In the genomic region with DNA sequence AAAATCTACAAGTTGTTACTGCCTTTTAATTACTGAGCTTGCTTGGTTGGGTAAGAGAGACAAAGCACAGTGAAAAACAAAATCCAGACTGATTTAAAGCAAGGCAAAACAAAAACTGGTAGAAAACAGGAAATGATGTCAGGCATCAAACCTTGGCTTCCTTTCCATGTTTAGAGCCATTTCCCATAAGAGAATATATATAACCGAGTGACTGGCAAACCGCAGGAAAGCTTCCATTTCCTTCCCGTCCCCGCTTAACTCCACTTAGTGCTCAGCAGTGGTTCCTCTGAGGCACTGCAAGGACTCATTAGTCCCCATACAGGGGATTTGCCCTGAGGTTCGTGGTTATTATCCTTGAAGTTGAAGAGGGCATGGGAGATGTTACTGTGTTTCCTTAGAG, we compare ENCODE assay signal across 16 cellular contexts.
DNase-seq lines count a peak whose midpoint lies in the region; ATAC-seq, FAIRE-seq and TF ChIP-seq lines count a peak whose summit lies in the region.
"Had no signal": no experiment of that assay in that cellular context is flagged by ENCODE, and none has a peak within 500 bp of the region (broad histone marks: within the 10 kb centered on the region; RNA-seq: fewer than 3 reads in every experiment).

No MANE protein-coding gene starts in this region.

- H3K27ac Mint-ChIP-seq in CD8-positive, alpha-beta memory T cell, result peak overlapping the region in 1 of 8 donors; percentile 55
- no peak overlapping the region for H3K27ac Mint-ChIP-seq in activated B cell treated with CpG ODN at 0.5 μM for 24 hours

- peaks cover 0 to 12% (median 0%) of the 10 kb centered on the region in 3 donors for H3K36me3 Mint-ChIP-seq in CD8-positive, alpha-beta memory T cell
- H3K36me3 Mint-ChIP-seq in activated B cell treated with CpG ODN at 0.5 μM for 24 hours (ENCODE audit: low read depth), result no peaks in the 10 kb centered on the region

- peaks cover 41 to 94% (median 75%) of the 10 kb centered on the region in 10 experiments for H3K4me1 ChIP-seq in BLaER1 treated with 17β-estradiol and CSF1 and Interleukin-3, amounts not matched to agents 10 nM and 100 nM
- peaks cover 11% of the 10 kb centered on the region for H3K4me1 ChIP-seq in CD8-positive, alpha-beta memory T cell (ENCODE audit: insufficient read depth, low read length)
- H3K4me1 ChIP-seq in lung (ENCODE audit: control insufficient read depth in 2 of 2, insufficient read depth in 2 of 2, low read length in 2 of 2) (no peaks in the 10 kb centered on the region), OCI-LY7 (ENCODE audit: insufficient read depth, low read length, poor library complexity, severe bottlenecking) (no peaks in the 10 kb centered on the region)
- H3K4me1 ChIP-seq: suprapubic skin had no signal

- no peak for DNase-seq in CD8-positive, alpha-beta memory T cell
- DNase-seq in activated B cell treated with CpG ODN at 0.5 μM for 24 hours (no peak), lung (ENCODE audit: low spot score) (no peak), OCI-LY7 (ENCODE audit: low spot score) (no peak), HTR-8/SVneo (ENCODE audit: insufficient read length, low spot score) (no peak)
- DNase-seq: activated CD4-positive, alpha-beta T cell treated with anti-CD3 and anti-CD28 coated beads, Interleukin-2, amount 50 U/mL, for 48 hours; DMS 273 treated with DMSO at 0.1 percent for 48 hours; GOT3; immature natural killer cell; NCI-H1417 treated with DMSO at 0.1 percent for 48 hours; NCI-H526 had no signal

- H3K4me1 Mint-ChIP-seq in CD8-positive, alpha-beta memory T cell, result peaks cover 7 to 15% (median 13%) of the 10 kb centered on the region in 3 donors
- peaks cover 7% of the 10 kb centered on the region for H3K4me1 Mint-ChIP-seq in activated B cell treated with CpG ODN at 0.5 μM for 24 hours

- CTCF ChIA-PET in CD8-positive, alpha-beta memory T cell (lab: Charles Lee), result no interaction called here
- CTCF ChIA-PET in activated B cell treated with CpG ODN at 0.5 μM for 24 hours (lab: Charles Lee) (no interaction called here), OCI-LY7 (lab: Charles Lee; ENCODE audit: unreplicated experiment) (no interaction called here)

- no peak for FAIRE-seq in HTR-8/SVneo (lab: Jason Lieb, UNC)
- FAIRE-seq: colon had no signal

- H3K9me3 Mint-ChIP-seq in CD8-positive, alpha-beta memory T cell, result peaks cover 0 to 10% (median 0%) of the 10 kb centered on the region in 5 donors
- peaks cover 11% of the 10 kb centered on the region for H3K9me3 Mint-ChIP-seq in activated B cell treated with CpG ODN at 0.5 μM for 24 hours

- H3K36me3 ChIP-seq in BLaER1 treated with 17β-estradiol and CSF1 and Interleukin-3, amounts not matched to agents 10 nM and 100 nM, result peaks cover 0 to 22% (median 0%) of the 10 kb centered on the region in 11 experiments; a peak in 3 of 22 replicates
- no peaks in the 10 kb centered on the region for H3K36me3 ChIP-seq in CD8-positive, alpha-beta memory T cell (ENCODE audit: insufficient read depth, low read length)
- no peaks in the 10 kb centered on the region for H3K36me3 ChIP-seq in lung (ENCODE audit: control insufficient read depth in 2 of 2, insufficient read depth in 2 of 2, low read length in 2 of 2)
- H3K36me3 ChIP-seq in OCI-LY7 (ENCODE audit: insufficient read depth, low read length), result no peaks in the 10 kb centered on the region
- H3K36me3 ChIP-seq: suprapubic skin had no signal

- ATAC-seq in activated B cell treated with CpG ODN at 0.5 μM for 24 hours (ENCODE audit: low read depth) (no peak), lung (ENCODE audit: insufficient read depth, low FRiP score) (no peak), GM21576 (IDR thresholded peaks at IDR 0.05; ENCODE audit: unreplicated experiment) (no peak), HG03457 (IDR thresholded peaks at IDR 0.05; ENCODE audit: unreplicated experiment) (no peak)

- no peaks in the 10 kb centered on the region for H4K20me1 ChIP-seq in BLaER1 treated with 17β-estradiol and CSF1 and Interleukin-3, amounts not matched to agents 10 nM and 100 nM
- H4K20me1 ChIP-seq in OCI-LY7 (ENCODE audit: insufficient read depth, low read length), result no peaks in the 10 kb centered on the region

- H3K79me2 ChIP-seq in OCI-LY7 (ENCODE audit: insufficient read depth, low read depth, low read length), result no peaks in the 10 kb centered on the region

- H3K9me3 ChIP-seq in BLaER1 treated with 17β-estradiol and CSF1 and Interleukin-3, amounts not matched to agents 10 nM and 100 nM (replicated peaks in 1 of 11), result peaks cover 40 to 78% (median 60%) of the 10 kb centered on the region in 11 experiments
- H3K9me3 ChIP-seq in CD8-positive, alpha-beta memory T cell (ENCODE audit: low read length), result peaks cover 5% of the 10 kb centered on the region
- H3K9me3 ChIP-seq in lung (ENCODE audit: control insufficient read depth in 2 of 2, insufficient read depth in 1 of 2, low read length in 1 of 2), result no peaks in the 10 kb centered on the region
- H3K9me3 ChIP-seq in OCI-LY7 (ENCODE audit: low read length), result no peaks in the 10 kb centered on the region
- H3K9me3 ChIP-seq: suprapubic skin had no signal

- H3K9ac ChIP-seq in BLaER1 treated with 17β-estradiol and CSF1 and Interleukin-3, amounts not matched to agents 10 nM and 100 nM, result peak overlapping the region; percentile 2 to 68 (median 57); a peak in 16 of 22 replicates

- no peak overlapping the region for H2AFZ ChIP-seq in OCI-LY7 (ENCODE audit: low read length)

- H3K27me3 ChIP-seq in BLaER1 treated with 17β-estradiol and CSF1 and Interleukin-3, amounts not matched to agents 10 nM and 100 nM, result no peaks in the 10 kb centered on the region
- H3K27me3 ChIP-seq in CD8-positive, alpha-beta memory T cell (ENCODE audit: insufficient read depth, low read length, poor library complexity, severe bottlenecking), result no peaks in the 10 kb centered on the region
- H3K27me3 ChIP-seq in lung (ENCODE audit: control insufficient read depth, insufficient read depth), result no peaks in the 10 kb centered on the region
- H3K27me3 ChIP-seq: suprapubic skin had no signal

- H3K27me3 Mint-ChIP-seq in CD8-positive, alpha-beta memory T cell, result peaks cover 4 to 5% of the 10 kb centered on the region in 2 donors
- no peaks in the 10 kb centered on the region for H3K27me3 Mint-ChIP-seq in activated B cell treated with CpG ODN at 0.5 μM for 24 hours

- H3K9me2 ChIP-seq in OCI-LY7 (ENCODE audit: insufficient read depth, low read length), result no peaks in the 10 kb centered on the region

- intact Hi-C loops in activated B cell treated with CpG ODN at 0.5 μM for 24 hours (cut with micrococcal nuclease), result no loop called here
- intact Hi-C loops in OCI-LY7 (cut with micrococcal nuclease; ENCODE audit: unreplicated experiment), result no loop called here

- H3K4me3 Mint-ChIP-seq in CD8-positive, alpha-beta memory T cell, result peak overlapping the region in 1 of 7 donors; percentile 15
- H3K4me3 Mint-ChIP-seq in activated B cell treated with CpG ODN at 0.5 μM for 24 hours, result peak overlapping the region; percentile 8
- H3K4me3 Mint-ChIP-seq: immature natural killer cell had no signal

- no TSS peak for BruUV-seq in OCI-LY7 (replicated peaks; lab: Mats Ljungman, UMichigan)

- H3K4me2 ChIP-seq in BLaER1 treated with 17β-estradiol and CSF1 and Interleukin-3, amounts not matched to agents 10 nM and 100 nM, result peak overlapping the region; percentile 65 to 89 (median 84)
- H3K4me2 ChIP-seq in OCI-LY7 (ENCODE audit: low read length), result no peak overlapping the region

- POLR2A ChIA-PET in CD8-positive, alpha-beta memory T cell (lab: Charles Lee), result no interaction called here
- POLR2A ChIA-PET in activated B cell treated with CpG ODN at 0.5 μM for 24 hours (lab: Charles Lee) (no interaction called here), OCI-LY7 (lab: Charles Lee) (interaction anchor here (1.4 kb wide), 1 partner anchor 9 kb away, joined by 3 read pairs; no protein-coding TSS in a partner anchor)

- TF ChIP-seq CTCF in activated B cell treated with CpG ODN at 0.5 μM for 24 hours (IDR thresholded peaks at IDR 0.05) (no peak), lung (IDR thresholded peaks at IDR 0.05; ENCODE audit: control extremely low read depth, extremely low read depth) (no peak), OCI-LY7 (conservative IDR thresholded peaks at IDR 0.05; ENCODE audit: low read length) (no peak)

- peak overlapping the region in 8 of 10 experiments; percentile 12 to 46 (median 33); a peak in 13 of 20 replicates for H3K4me3 ChIP-seq in BLaER1 treated with 17β-estradiol and CSF1 and Interleukin-3, amounts not matched to agents 10 nM and 100 nM
- peak overlapping the region; percentile 13 for H3K4me3 ChIP-seq in CD8-positive, alpha-beta memory T cell (ENCODE audit: low read length)
- H3K4me3 ChIP-seq in lung, result no peak overlapping the region
- H3K4me3 ChIP-seq in OCI-LY7 (ENCODE audit: low read depth, low read length, poor library complexity, severe bottlenecking), result no peak overlapping the region
- H3K4me3 ChIP-seq: suprapubic skin had no signal

- H3K27ac ChIP-seq in BLaER1 treated with 17β-estradiol and CSF1 and Interleukin-3, amounts not matched to agents 10 nM and 100 nM, result peak overlapping the region; percentile 64 to 86 (median 80); a peak in 21 of 22 replicates
- no peak overlapping the region for H3K27ac ChIP-seq in CD8-positive, alpha-beta memory T cell (ENCODE audit: low read depth, low read length)
- H3K27ac ChIP-seq in lung (ENCODE audit: low read depth in 1 of 2, low read length in 1 of 2) (peak overlapping the region; percentile 22 to 50), OCI-LY7 (ENCODE audit: low read depth, low read length, poor library complexity, severe bottlenecking) (no peak overlapping the region)
- H3K27ac ChIP-seq: suprapubic skin had no signal

- WGBS in lung, 2 donors, result 4 to 42% methylated on average over 5 of the region's 5 CpGs

Comparison
In these comparisons a context has a peak if more than half of its experiments do, and no peak if none do; other contexts are left out.
1. H3K27ac ChIP-seq: peak in BLaER1 treated with 17β-estradiol and CSF1 and Interleukin-3, amounts not matched to agents 10 nM and 100 nM (11 of 11) and lung (2 of 2); none in CD8-positive, alpha-beta memory T cell (single experiment) and OCI-LY7 (single experiment).
2. H3K4me3 ChIP-seq: peak in BLaER1 treated with 17β-estradiol and CSF1 and Interleukin-3, amounts not matched to agents 10 nM and 100 nM (8 of 10) and CD8-positive, alpha-beta memory T cell (single experiment); none in lung (single experiment) and OCI-LY7 (single experiment).